In genomic region chr4:59848457-59848856, GRCh38 we compare ENCODE assay signal across 1 cellular context.
TF ChIP-seq lines count a peak whose summit lies in the region.

No MANE protein-coding gene starts in this region.

TF ChIP-seq in GM23338, 12 proteins besides CTCF, POLR2A, EP300 and RAD21 (continued from another document):
- no peak for TF ChIP-seq ZNF462 (CRISPR knock-in tag; IDR thresholded peaks at IDR 0.05)
- no peak for TF ChIP-seq JUNB (IDR thresholded peaks at IDR 0.05; ENCODE audit: unreplicated experiment)
- no peak for TF ChIP-seq ZNF331 (CRISPR knock-in tag; IDR thresholded peaks at IDR 0.05; ENCODE audit: low read depth)
